Comparison of ENCODE assay signal across 22 cellular contexts in genomic region chr2:11564864-11565567, GRCh38. TPM values are rescaled to one million over a fixed set of nuclear protein-coding genes. Genes with fewer than 3 reads are reported as not detected.
DNase-seq lines count a peak whose midpoint lies in the region; ATAC-seq and TF ChIP-seq lines count a peak whose summit lies in the region.
"Had no signal": no experiment of that assay in that cellular context is flagged by ENCODE, and none has a peak within 500 bp of the region (broad histone marks: within the 10 kb centered on the region; RNA-seq: fewer than 3 reads in every experiment).

No MANE protein-coding gene starts in this region.

- no peak overlapping the region for H2BK120ac ChIP-seq in mesendoderm (ENCODE audit: low read depth, low read length)

- H3K36me3 ChIP-seq in DND-41 (ENCODE audit: insufficient read depth, low read length) (no peaks in the 10 kb centered on the region), RWPE2 (ENCODE audit: low read depth) (no peaks in the 10 kb centered on the region), mesendoderm (ENCODE audit: control insufficient read depth, insufficient read depth, low read length) (no peaks in the 10 kb centered on the region), osteoblast (ENCODE audit: insufficient read depth, low read length) (no peaks in the 10 kb centered on the region)
- H3K36me3 ChIP-seq: SJCRH30 had no signal

- H2BK5ac ChIP-seq in mesendoderm (ENCODE audit: low read length): no peak overlapping the region

- TF ChIP-seq CTCF in DND-41 (IDR thresholded peaks at IDR 0.05; ENCODE audit: borderline replicate concordance, extremely low read depth, low read length, poor library complexity, severe bottlenecking) (no peak), RWPE2 (IDR thresholded peaks at IDR 0.05; ENCODE audit: poor library complexity, severe bottlenecking) (no peak), osteoblast (IDR thresholded peaks at IDR 0.05; ENCODE audit: extremely low read depth, low read depth, low read length) (no peak)

- H3K4me1 ChIP-seq in DND-41 (ENCODE audit: insufficient read depth, low read length) (no peaks in the 10 kb centered on the region), RWPE2 (ENCODE audit: insufficient read depth, poor library complexity, severe bottlenecking) (no peaks in the 10 kb centered on the region), mesendoderm (ENCODE audit: control insufficient read depth, low read depth, low read length) (peaks cover 1% of the 10 kb centered on the region), osteoblast (ENCODE audit: insufficient read depth, low read length) (no peaks in the 10 kb centered on the region)
- H3K4me1 ChIP-seq: SJCRH30 had no signal

- no peak overlapping the region for H2BK15ac ChIP-seq in mesendoderm (replicated peaks; ENCODE audit: low read depth)

- intact Hi-C loops in sciatic nerve (cut with DNase I): loop anchor here (5.0 kb wide), 1 partner anchor 1433 kb away; no protein-coding TSS in a partner anchor

- ATAC-seq in DND-41 (ENCODE audit: insufficient read depth, low read depth): 0 out of 3 replicates have a peak, but pooled peaks have one; percentile 52
- no peak for ATAC-seq in RWPE2 (ENCODE audit: low read depth)
- ATAC-seq in sciatic nerve: no peak
- ATAC-seq in activated CD4-positive, CD25-positive, alpha-beta regulatory T cell treated with anti-CD3 and anti-CD28 coated beads, Interleukin-2, amount 50 U/mL, for 24 hours: no peak
- ATAC-seq: GM23338, PC-3 had no signal

- H3K18ac ChIP-seq in mesendoderm (ENCODE audit: low read length): no peak overlapping the region

- H3K9ac ChIP-seq in DND-41 (ENCODE audit: low read depth, low read length): no peak overlapping the region
- no peak overlapping the region for H3K9ac ChIP-seq in mesendoderm (ENCODE audit: low read length)

- H3K79me1 ChIP-seq in mesendoderm (ENCODE audit: low read length): peaks cover 1% of the 10 kb centered on the region

- H3K27me3 ChIP-seq in DND-41 (ENCODE audit: insufficient read depth, low read length, poor library complexity) (no peaks in the 10 kb centered on the region), RWPE2 (ENCODE audit: insufficient read depth, poor library complexity, severe bottlenecking) (no peaks in the 10 kb centered on the region), mesendoderm (ENCODE audit: insufficient read depth, low read length, poor library complexity) (no peaks in the 10 kb centered on the region), osteoblast (ENCODE audit: insufficient read depth, low read length) (peaks cover 9% of the 10 kb centered on the region)

- no peak overlapping the region for H4K8ac ChIP-seq in mesendoderm (ENCODE audit: low read depth, low read length)

- no peak overlapping the region for H3K4ac ChIP-seq in mesendoderm (ENCODE audit: low read depth, low read length)

- H3K23ac ChIP-seq in mesendoderm (ENCODE audit: low read length): no peak overlapping the region

- no peak overlapping the region for H4K5ac ChIP-seq in mesendoderm (ENCODE audit: low read length)

- H4K20me1 ChIP-seq in DND-41 (ENCODE audit: insufficient read depth, low read length): no peaks in the 10 kb centered on the region
- no peaks in the 10 kb centered on the region for H4K20me1 ChIP-seq in osteoblast (ENCODE audit: insufficient read depth, low read length)

- H3K4me2 ChIP-seq in DND-41 (ENCODE audit: insufficient read depth, low read length) (no peak overlapping the region), mesendoderm (ENCODE audit: low read length) (no peak overlapping the region), osteoblast (ENCODE audit: insufficient read depth, low read length) (no peak overlapping the region)
- H3K4me2 ChIP-seq: GM23338 had no signal

- no peak overlapping the region for H2AK5ac ChIP-seq in mesendoderm (ENCODE audit: low read length)

- H3K27ac ChIP-seq in DND-41 (ENCODE audit: low read length) (no peak overlapping the region), RWPE2 (ENCODE audit: poor library complexity, severe bottlenecking) (no peak overlapping the region), mesendoderm (ENCODE audit: low read depth, low read length) (no peak overlapping the region), osteoblast (ENCODE audit: low read depth, low read length) (no peak overlapping the region)
- H3K27ac ChIP-seq: HL-60, RWPE1, SJCRH30 had no signal

- WGBS in mesendoderm (ENCODE audit: extremely low coverage, insufficient coverage, low lambda C conversion rate): no CpG with 5 or more reads among the region's 6 CpGs

- H3K56ac ChIP-seq in mesendoderm (ENCODE audit: low read length): peak overlapping the region; percentile 25

- no peak overlapping the region for H3K4me3 ChIP-seq in DND-41 (ENCODE audit: low read depth in 1 of 2, low read length in 2 of 2)
- no peak overlapping the region for H3K4me3 ChIP-seq in RWPE2 (ENCODE audit: severe bottlenecking)
- H3K4me3 ChIP-seq in mesendoderm (ENCODE audit: low read length): no peak overlapping the region
- H3K4me3 ChIP-seq in osteoblast (ENCODE audit: insufficient read depth, low read length): no peak overlapping the region
- H3K4me3 ChIP-seq: GM23338, SJCRH30 had no signal

- no peak overlapping the region for H2AFZ ChIP-seq in DND-41 (ENCODE audit: low read depth, low read length)
- H2AFZ ChIP-seq in osteoblast (ENCODE audit: low read length): no peak overlapping the region
- H2AFZ ChIP-seq: GM23338 had no signal

- H3K79me2 ChIP-seq in DND-41 (ENCODE audit: insufficient read depth, low read length) (no peaks in the 10 kb centered on the region), mesendoderm (ENCODE audit: control insufficient read depth, insufficient read depth, low read length) (no peaks in the 10 kb centered on the region), osteoblast (ENCODE audit: insufficient read depth, low read length) (no peaks in the 10 kb centered on the region)

- H3K9me3 ChIP-seq in DND-41 (ENCODE audit: insufficient read depth, low read length, severe bottlenecking): no peaks in the 10 kb centered on the region
- H3K9me3 ChIP-seq in RWPE2 (ENCODE audit: severe bottlenecking): no peaks in the 10 kb centered on the region
- no peaks in the 10 kb centered on the region for H3K9me3 ChIP-seq in osteoblast (ENCODE audit: low read depth, low read length)
- H3K9me3 ChIP-seq: Caco-2, SJCRH30 had no signal

- DNase-seq in DND-41: peak; percentile 16
- DNase-seq in RWPE2 (ENCODE audit: low spot score): peak; percentile 33
- DNase-seq in mesendoderm: no peak
- peak; percentile 35 for DNase-seq in sciatic nerve (ENCODE audit: low spot score)
- no peak for DNase-seq in cerebellar cortex (ENCODE audit: low spot score)
- DNase-seq in osteoblast (ENCODE audit: insufficient read length, low spot score, missing footprints): no peak
- DNase-seq: GDM1, IMR-90, Kasumi-1, MM.1S, NCI-H1092, NCI-H1436 treated with DMSO at 0.1 percent for 48 hours, NCI-H2029, NCI-H345, NCI-H524 treated with DMSO at 0.1 percent for 48 hours, PC-3, SJCRH30 had no signal

RNA-seq across cellular contexts. Expression of gene GREB1, which starts 31.2 kb away (rescaled TPM):
- 9.8 TPM for polyA plus RNA-seq in mesendoderm (2013, experiment 1 of 2)
- polyA plus RNA-seq in mesendoderm (2013, experiment 2 of 2): 10.4 TPM
- total RNA-seq in sciatic nerve (6.5 TPM), osteoblast (1.1 and 1.2 TPM in 2 replicates)
- total RNA-seq: IMR-90 had no signal

Comparison
In these comparisons a context has a peak if more than half of its experiments do, and no peak if none do; other contexts are left out.
1. DNase-seq: peak in DND-41 (single experiment), RWPE2 (single experiment) and sciatic nerve (single experiment); none in mesendoderm (single experiment), cerebellar cortex (single experiment) and osteoblast (single experiment).